Comparison of ENCODE assay signal across 11 cellular contexts in the genomic region with DNA sequence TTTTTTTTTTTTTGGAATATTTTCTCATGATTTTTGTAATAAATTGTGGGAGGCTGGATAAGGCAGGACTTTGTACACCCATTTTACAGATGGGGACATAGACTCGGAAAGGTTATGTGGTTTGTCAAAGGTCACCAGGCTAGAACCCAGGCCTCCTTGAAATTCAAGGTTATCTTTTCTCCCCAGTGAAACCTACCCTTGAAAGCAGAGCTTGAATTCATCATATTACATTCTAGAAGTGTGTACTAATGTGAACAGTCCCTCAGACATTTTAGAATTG. TPM values are rescaled to one million over a fixed set of nuclear protein-coding genes. Genes with fewer than 3 reads are reported as not detected.
DNase-seq lines count a peak whose midpoint lies in the region; TF ChIP-seq lines count a peak whose summit lies in the region.
"Had no signal": no experiment of that assay in that cellular context is flagged by ENCODE, and none has a peak within 500 bp of the region (broad histone marks: within the 10 kb centered on the region; RNA-seq: fewer than 3 reads in every experiment).

No MANE protein-coding gene starts in this region.

- TF ChIP-seq CTCF in VCaP (conservative IDR thresholded peaks at IDR 0.05) = no peak
- no peak for TF ChIP-seq CTCF in hepatocyte (IDR thresholded peaks at IDR 0.05; ENCODE audit: poor library complexity)
- no peak for TF ChIP-seq CTCF in stomach (IDR thresholded peaks at IDR 0.05)

- no peaks in the 10 kb centered on the region for H3K4me1 ChIP-seq in hepatocyte (ENCODE audit: insufficient read depth)
- H3K4me1 ChIP-seq in stomach = peaks cover 9 to 47% (median 31%) of the 10 kb centered on the region in 4 donors

- POLR2A ChIA-PET in activated CD4-positive, alpha-beta T cell treated with anti-CD3 and anti-CD28 coated beads, Interleukin-2, amount 10 ng/mL, durations not matched to agents 7 days and 5 days (lab: Charles Lee) = no interaction called here

- DNase-seq in activated CD4-positive, alpha-beta T cell treated with anti-CD3 and anti-CD28 coated beads, Interleukin-2, amount 10 ng/mL, durations not matched to agents 7 days and 5 days = no peak
- DNase-seq in activated CD4-positive, alpha-beta T cell treated with anti-CD3 and anti-CD28 coated beads for 48 hours = no peak
- no peak for DNase-seq in hepatocyte (ENCODE audit: low spot score)
- DNase-seq in stomach = no peak
- DNase-seq in caudate nucleus (lab: John Stamatoyannopoulos, UW) = no peak
- DNase-seq in middle frontal gyrus (ENCODE audit: extremely low spot score, low spot score) = no peak
- DNase-seq in GM03348 (ENCODE audit: low spot score) = no peak
- DNase-seq: activated CD8-positive, alpha-beta memory T cell treated with anti-CD3 and anti-CD28 coated beads for 24 hours; cerebellar nuclear complex had no signal

- H3K27ac ChIP-seq in VCaP (peak overlapping the region; percentile 99), hepatocyte (peak overlapping the region; percentile 56), stomach (peak overlapping the region in 4 of 5 donors; percentile 94 to 99 (median 98)), caudate nucleus (ENCODE audit: low read depth, low read length) (no peak overlapping the region)

- H3K9me3 Mint-ChIP-seq in activated CD4-positive, alpha-beta T cell treated with anti-CD3 and anti-CD28 coated beads, Interleukin-2, amount 10 ng/mL, durations not matched to agents 7 days and 5 days = no peaks in the 10 kb centered on the region

- no peaks in the 10 kb centered on the region for H3K36me3 ChIP-seq in hepatocyte (replicated peaks; ENCODE audit: insufficient read depth, low read depth)
- H3K36me3 ChIP-seq in stomach = no peaks in the 10 kb centered on the region
- H3K36me3 ChIP-seq: tibial nerve had no signal

- H3K36me3 Mint-ChIP-seq in activated CD4-positive, alpha-beta T cell treated with anti-CD3 and anti-CD28 coated beads, Interleukin-2, amount 10 ng/mL, durations not matched to agents 7 days and 5 days (ENCODE audit: low read depth) = peaks cover 36% of the 10 kb centered on the region

- H4K20me1 ChIP-seq in hepatocyte (ENCODE audit: insufficient read depth, poor library complexity, severe bottlenecking) = peaks cover 6% of the 10 kb centered on the region

- H3K4me1 Mint-ChIP-seq in activated CD4-positive, alpha-beta T cell treated with anti-CD3 and anti-CD28 coated beads, Interleukin-2, amount 10 ng/mL, durations not matched to agents 7 days and 5 days = peaks cover 44% of the 10 kb centered on the region

- no peak overlapping the region for H2AFZ ChIP-seq in hepatocyte

- H3K27ac Mint-ChIP-seq in activated CD4-positive, alpha-beta T cell treated with anti-CD3 and anti-CD28 coated beads, Interleukin-2, amount 10 ng/mL, durations not matched to agents 7 days and 5 days = no peak overlapping the region

- H3K27me3 ChIP-seq in hepatocyte = no peaks in the 10 kb centered on the region
- H3K27me3 ChIP-seq in stomach = no peaks in the 10 kb centered on the region
- H3K27me3 ChIP-seq: tibial nerve had no signal

- TF ChIP-seq POLR2A in stomach (IDR thresholded peaks at IDR 0.05) = no peak

- no peak for TF ChIP-seq EP300 in stomach (IDR thresholded peaks at IDR 0.05)

- WGBS in hepatocyte (ENCODE audit: low lambda C conversion rate, missing lambda C conversion rate) = 85% methylated on average over 1 of the region's 1 CpG
- 54 to 72% (median 65%) methylated on average over 1 of the region's 1 CpG for WGBS in stomach, 5 donors

- H3K4me3 Mint-ChIP-seq in activated CD4-positive, alpha-beta T cell treated with anti-CD3 and anti-CD28 coated beads, Interleukin-2, amount 10 ng/mL, durations not matched to agents 7 days and 5 days = peak overlapping the region; percentile 52

- H3K9me3 ChIP-seq in hepatocyte (ENCODE audit: low read depth) (no peaks in the 10 kb centered on the region), stomach (no peaks in the 10 kb centered on the region)
- H3K9me3 ChIP-seq: tibial nerve had no signal

- no peaks in the 10 kb centered on the region for H3K9me2 ChIP-seq in hepatocyte (replicated peaks; ENCODE audit: insufficient read depth)

- intact Hi-C loops in stomach (cut with DNase I; ENCODE audit: low total_unique reads) = loop anchor here (10.0 kb wide), 1 partner anchor 339 kb away; no protein-coding TSS in a partner anchor

- CTCF ChIA-PET in activated CD4-positive, alpha-beta T cell treated with anti-CD3 and anti-CD28 coated beads, Interleukin-2, amount 10 ng/mL, durations not matched to agents 7 days and 5 days (lab: Charles Lee) = interaction anchor here (1.0 to 2.2 kb wide), 4 partner anchors 8 to 134 kb away, joined by 3 to 7 read pairs (median 3); no protein-coding TSS in a partner anchor

- H3K27me3 Mint-ChIP-seq in activated CD4-positive, alpha-beta T cell treated with anti-CD3 and anti-CD28 coated beads, Interleukin-2, amount 10 ng/mL, durations not matched to agents 7 days and 5 days = no peaks in the 10 kb centered on the region

- peaks cover 82% of the 10 kb centered on the region for H3K79me2 ChIP-seq in hepatocyte

- no peak overlapping the region for H3K4me3 ChIP-seq in hepatocyte
- no peak overlapping the region for H3K4me3 ChIP-seq in stomach

- peak overlapping the region; percentile 90 for H3K4me2 ChIP-seq in hepatocyte

RNA-seq across cellular contexts. Expression of gene ARID5B, which starts 3.9 kb away (rescaled TPM):
- total RNA-seq in activated CD4-positive, alpha-beta T cell treated with anti-CD3 and anti-CD28 coated beads, Interleukin-2, amount 10 ng/mL, durations not matched to agents 7 days and 5 days = 10 to 100 TPM; 41.2 to 42.9 TPM
- 55.0 and 56.8 TPM in 2 replicates for total RNA-seq in hepatocyte
- polyA plus RNA-seq in hepatocyte = 53.2 and 82.8 TPM in 2 replicates
- total RNA-seq in stomach = 10 to 100 TPM in 4 of 5 donors, 1 to 10 TPM in 1; 8.7 to 64.2 (median 21.9) TPM
- polyA plus RNA-seq in stomach = 1 to 10 TPM; 5.4 to 8.2 (median 5.9) TPM
